Comparison of ENCODE assay signal across 8 cellular contexts in genomic region chr4:56048621-56049427, GRCh38.
A peak's percentile ranks its signal among the peaks of the same experiment; 100 is the strongest.
DNase-seq lines count a peak whose midpoint lies in the region; ATAC-seq, FAIRE-seq and TF ChIP-seq lines count a peak whose summit lies in the region.

No MANE protein-coding gene starts in this region.

- no peaks in the 10 kb centered on the region for H3K9me2 ChIP-seq in OCI-LY7 (ENCODE audit: insufficient read depth, low read length)

- peak overlapping the region; percentile 93 for H3K4me2 ChIP-seq in OCI-LY7 (ENCODE audit: low read length)

- peak overlapping the region; percentile 72 for H3K27ac ChIP-seq in OCI-LY7 (ENCODE audit: low read depth, low read length, poor library complexity, severe bottlenecking)
- peak overlapping the region in 1 of 12 donors; percentile 10 for H3K27ac ChIP-seq in heart left ventricle
- H3K27ac ChIP-seq in pancreas = no peak overlapping the region

- H3K27ac Mint-ChIP-seq in activated naive CD4-positive, alpha-beta T cell treated with anti-CD3 and anti-CD28 coated beads, Interleukin-2, amount 50 U/mL, for 72 hours = no peak overlapping the region

- no peak; the same call in 1 of the 2 replicates for TF ChIP-seq CTCF in OCI-LY7 (conservative IDR thresholded peaks at IDR 0.05; ENCODE audit: low read length)
- TF ChIP-seq CTCF in heart left ventricle (IDR thresholded peaks at IDR 0.05) = peak in 7 of 12 donors; percentile 11 to 58 (median 29)
- no peak for TF ChIP-seq CTCF in pancreas (IDR thresholded peaks at IDR 0.05)

- H3K4me1 ChIP-seq in OCI-LY7 (ENCODE audit: insufficient read depth, low read length, poor library complexity, severe bottlenecking) (peaks cover 31% of the 10 kb centered on the region), heart left ventricle (peaks cover 0 to 18% (median 5%) of the 10 kb centered on the region in 12 donors), pancreas (peaks cover 0 to 6% (median 6%) of the 10 kb centered on the region in 3 donors)

- H3K27me3 ChIP-seq in heart left ventricle (peaks cover 0 to 52% (median 20%) of the 10 kb centered on the region in 9 donors), pancreas (peaks cover 0 to 19% (median 10%) of the 10 kb centered on the region in 4 donors)

- H2AFZ ChIP-seq in OCI-LY7 (ENCODE audit: low read length) = peak overlapping the region; percentile 92

- peaks cover 41% of the 10 kb centered on the region; the same call in 1 of the 2 replicates for H3K79me2 ChIP-seq in OCI-LY7 (ENCODE audit: insufficient read depth, low read depth, low read length)

- CTCF ChIA-PET in OCI-LY7 (lab: Charles Lee; ENCODE audit: unreplicated experiment) = no interaction called here

- H3K9me3 Mint-ChIP-seq in activated naive CD4-positive, alpha-beta T cell treated with anti-CD3 and anti-CD28 coated beads, Interleukin-2, amount 50 U/mL, for 72 hours = no peaks in the 10 kb centered on the region

- no peaks in the 10 kb centered on the region for H4K20me1 ChIP-seq in OCI-LY7 (ENCODE audit: insufficient read depth, low read length)

- POLR2A ChIA-PET in OCI-LY7 (lab: Charles Lee) = interaction anchor here (1.3 to 3.0 kb wide), 2 partner anchors 10 to 101 kb away, joined by 3 to 30 read pairs; partner anchors contain the start of gene CEP135

- H3K36me3 ChIP-seq in OCI-LY7 (ENCODE audit: insufficient read depth, low read length) = no peaks in the 10 kb centered on the region
- H3K36me3 ChIP-seq in heart left ventricle = no peaks in the 10 kb centered on the region
- no peaks in the 10 kb centered on the region for H3K36me3 ChIP-seq in pancreas

- intact Hi-C loops in OCI-LY7 (cut with micrococcal nuclease; ENCODE audit: unreplicated experiment) = loop anchor here (1.0 to 10.0 kb wide), 6 partner anchors 101 to 926 kb away; partner anchors contain the start of genes AASDH, CEP135, NOA1 and POLR2B
- intact Hi-C loops in heart left ventricle (cut with DNase I) = loop anchor here in 1 of 10 donors (10.0 kb wide), 1 partner anchor 256 kb away; no protein-coding TSS in a partner anchor
- intact Hi-C loops in pancreas (cut with DNase I) = no loop called here

- peak; percentile 97 for ATAC-seq in GM21528 (IDR thresholded peaks at IDR 0.05; ENCODE audit: low FRiP score, unreplicated experiment)
- peak; percentile 94 to 95 for ATAC-seq in activated naive CD4-positive, alpha-beta T cell treated with anti-CD3 and anti-CD28 coated beads, Interleukin-2, amount 50 U/mL, for 72 hours
- peak; percentile 51 to 95 (median 80) for ATAC-seq in heart left ventricle
- peak; percentile 82 to 95 (median 91) for ATAC-seq in pancreas

- no TSS peak for BruUV-seq in OCI-LY7 (replicated peaks; lab: Mats Ljungman, UMichigan)

- no peak for FAIRE-seq in pancreas (lab: Jason Lieb, UNC)

- H3K36me3 Mint-ChIP-seq in activated naive CD4-positive, alpha-beta T cell treated with anti-CD3 and anti-CD28 coated beads, Interleukin-2, amount 50 U/mL, for 72 hours = no peaks in the 10 kb centered on the region

- WGBS in heart left ventricle, 4 donors = 0 to 2% (median 1%) methylated on average over 15 to 82 of the region's 82 CpGs
- WGBS in pancreas, 2 donors = 0 to 1% methylated on average over 59 to 82 of the region's 82 CpGs

- no peaks in the 10 kb centered on the region for H3K9me3 ChIP-seq in OCI-LY7 (ENCODE audit: low read length)
- no peaks in the 10 kb centered on the region for H3K9me3 ChIP-seq in heart left ventricle
- no peaks in the 10 kb centered on the region for H3K9me3 ChIP-seq in pancreas

- TF ChIP-seq POLR2A in heart left ventricle (IDR thresholded peaks at IDR 0.05) = no peak

- peak overlapping the region; percentile 81 for H3K4me3 ChIP-seq in OCI-LY7 (ENCODE audit: low read depth, low read length, poor library complexity, severe bottlenecking)
- H3K4me3 ChIP-seq in heart left ventricle = peak overlapping the region; percentile 39 to 68 (median 58)
- H3K4me3 ChIP-seq in pancreas = peak overlapping the region; percentile 33 to 60 (median 40)

- DNase-seq in ELR (ENCODE audit: low read depth) = peak; percentile 62
- DNase-seq in HUDEP-2 (lab: John Stamatoyannopoulos, UW; ENCODE audit: unreplicated experiment in 76 of 76) = peak in 69 of 76 experiments; percentile 4 to 72 (median 48)
- DNase-seq in OCI-LY7 (ENCODE audit: low spot score) = peak; percentile 89
- DNase-seq in activated naive CD4-positive, alpha-beta T cell treated with anti-CD3 and anti-CD28 coated beads, Interleukin-2, amount 50 U/mL, for 72 hours (ENCODE audit: low spot score in 2 of 2) = peak in 1 of 2 donors; percentile 69
- DNase-seq in heart left ventricle = peak; percentile 13 to 79 (median 28)
- DNase-seq in pancreas = peak; percentile 9 to 77 (median 30)
- DNase-seq in T-helper 9 cell = no peak

Comparison
In these comparisons a context has a peak if more than half of its experiments do, and no peak if none do; other contexts are left out.
1. CTCF ChIP-seq: peak in heart left ventricle (7 of 12); none in OCI-LY7 (single experiment) and pancreas (0 of 4).
2. Peak in every context shown above with its lines, with median percentiles within 50 percentile points of each other: ATAC-seq and H3K4me3 ChIP-seq.